7 cellular contexts compared by ENCODE assay signal in the genomic region with DNA sequence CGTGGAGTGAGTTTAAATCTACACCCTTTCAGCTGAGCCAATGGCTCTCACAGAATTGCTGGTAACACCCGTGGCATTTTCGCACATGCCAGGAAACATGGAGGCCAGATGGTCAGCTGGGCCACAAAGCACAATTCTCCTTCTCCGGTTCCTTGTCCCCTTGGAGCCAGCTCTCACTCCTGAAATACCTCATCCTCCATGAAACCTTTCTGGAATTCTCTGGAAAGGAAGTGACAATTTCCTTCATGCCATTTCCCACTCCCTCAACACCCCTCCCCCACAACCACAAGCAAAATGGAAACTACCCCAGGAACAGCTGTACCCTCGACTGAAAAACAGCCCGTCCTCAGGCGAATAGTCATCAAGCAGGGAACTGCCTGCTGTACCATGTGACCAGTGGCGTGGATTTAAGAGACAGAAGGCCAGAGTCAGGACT. TPM values are rescaled to one million over a fixed set of nuclear protein-coding genes. Genes with fewer than 3 reads are reported as not detected.
A peak's percentile ranks its signal among the peaks of the same experiment; 100 is the strongest.
DNase-seq lines count a peak whose midpoint lies in the region; ATAC-seq, FAIRE-seq and TF ChIP-seq lines count a peak whose summit lies in the region.

No MANE protein-coding gene starts in this region.

- no peaks in the 10 kb centered on the region for H3K36me3 ChIP-seq in effector memory CD4-positive, alpha-beta T cell (ENCODE audit: control insufficient read depth, insufficient read depth, low read length)
- no peaks in the 10 kb centered on the region for H3K36me3 ChIP-seq in skeletal muscle tissue (ENCODE audit: control insufficient read depth in 3 of 3, insufficient read depth in 3 of 3, low read length in 3 of 3)
- peaks cover 0 to 2% of the 10 kb centered on the region in 2 donors for H3K36me3 ChIP-seq in small intestine (ENCODE audit: control insufficient read depth in 2 of 2, insufficient read depth in 2 of 2, low read length in 2 of 2)

- H3K27me3 ChIP-seq in effector memory CD4-positive, alpha-beta T cell (replicated peaks; ENCODE audit: control insufficient read depth, insufficient read depth, low read length, poor library complexity, severe bottlenecking) = no peaks in the 10 kb centered on the region
- no peaks in the 10 kb centered on the region for H3K27me3 ChIP-seq in skeletal muscle tissue (ENCODE audit: control insufficient read depth in 3 of 3, insufficient read depth in 3 of 3, low read length in 3 of 3)
- H3K27me3 ChIP-seq in small intestine (ENCODE audit: control insufficient read depth in 2 of 2, insufficient read depth in 2 of 2, low read length in 2 of 2) = no peaks in the 10 kb centered on the region

- TF ChIP-seq CTCF in GM12865 (IDR thresholded peaks at IDR 0.05; ENCODE audit: insufficient read depth, low read depth, low read length, missing control alignments) (no peak), NB4 (IDR thresholded peaks at IDR 0.05; ENCODE audit: low read depth, low read length) (no peak)

- DNase-seq in GM12865 (ENCODE audit: low read depth) (peak; percentile 84), NB4 (ENCODE audit: low read depth) (peak; percentile 45), HuH-7 (ENCODE audit: low spot score) (no peak), small intestine (no peak)
- DNase-seq in effector memory CD4-positive, alpha-beta T cell = no peak

- no peak for ATAC-seq in HG03097 (IDR thresholded peaks at IDR 0.05; ENCODE audit: low FRiP score, unreplicated experiment)

- H3K27ac ChIP-seq in effector memory CD4-positive, alpha-beta T cell (ENCODE audit: insufficient read depth, low read length, poor library complexity, severe bottlenecking) = peak overlapping the region; percentile 61
- H3K27ac ChIP-seq in skeletal muscle tissue (ENCODE audit: low read depth, low read length) = peak overlapping the region; percentile 56
- peak overlapping the region in 1 of 2 donors; percentile 77 for H3K27ac ChIP-seq in small intestine (ENCODE audit: low read depth in 1 of 2, low read length in 1 of 2)

- H3K9ac ChIP-seq in skeletal muscle tissue (ENCODE audit: low read depth in 1 of 3, low read length in 3 of 3) = no peak overlapping the region

- 48 to 85% (median 57%) methylated on average over 8 of the region's 8 CpGs for WGBS in small intestine, 3 donors

- TF ChIP-seq POLR2A in NB4 (IDR thresholded peaks at IDR 0.05; ENCODE audit: extremely low read depth, insufficient read length) = no peak

- peaks cover 56% of the 10 kb centered on the region for H3K4me1 ChIP-seq in effector memory CD4-positive, alpha-beta T cell (ENCODE audit: control insufficient read depth, insufficient read depth, low read length, poor library complexity, severe bottlenecking)
- H3K4me1 ChIP-seq in skeletal muscle tissue (ENCODE audit: control insufficient read depth in 3 of 3, insufficient read depth in 3 of 3, low read length in 3 of 3) (peaks cover 15 to 24% (median 19%) of the 10 kb centered on the region in 3 donors), small intestine (ENCODE audit: control insufficient read depth in 2 of 2, insufficient read depth in 1 of 2, low read depth in 1 of 2, low read length in 1 of 2) (peaks cover 0 to 3% of the 10 kb centered on the region in 2 donors)

- peak overlapping the region; percentile 64 for H3K4me3 ChIP-seq in GM12865 (ENCODE audit: low read depth, low read length)
- peak overlapping the region; percentile 59 for H3K4me3 ChIP-seq in NB4 (ENCODE audit: low read depth, low read length)
- H3K4me3 ChIP-seq in effector memory CD4-positive, alpha-beta T cell (ENCODE audit: insufficient read depth, low read depth, low read length, poor library complexity, severe bottlenecking) = peak overlapping the region; percentile 45
- no peak overlapping the region for H3K4me3 ChIP-seq in skeletal muscle tissue (ENCODE audit: low read length in 3 of 3)
- H3K4me3 ChIP-seq in small intestine (ENCODE audit: low read depth in 1 of 2, low read length in 2 of 2) = no peak overlapping the region

- H3K9me3 ChIP-seq in effector memory CD4-positive, alpha-beta T cell (ENCODE audit: control insufficient read depth, low read length) = no peaks in the 10 kb centered on the region
- H3K9me3 ChIP-seq in skeletal muscle tissue (ENCODE audit: control insufficient read depth in 3 of 3, low read length in 3 of 3) (no peaks in the 10 kb centered on the region), small intestine (ENCODE audit: control insufficient read depth, low read depth) (no peaks in the 10 kb centered on the region)

- FAIRE-seq in small intestine (lab: Jason Lieb, UNC) = no peak

RNA-seq across cellular contexts. Expression of a gene that starts 24.7 kb away (rescaled TPM):
- total RNA-seq in skeletal muscle tissue = 5.7 TPM
- 10 to 100 TPM; 10.4 to 13.8 (median 13.6) TPM for polyA plus RNA-seq in small intestine

Comparison
In these comparisons a context has a peak if more than half of its experiments do, and no peak if none do; other contexts are left out.
1. DNase-seq: peak in GM12865 (single experiment) and NB4 (single experiment); none in effector memory CD4-positive, alpha-beta T cell (0 of 3), HuH-7 (single experiment) and small intestine (single experiment).
2. H3K4me3 ChIP-seq: peak in GM12865 (single experiment), NB4 (single experiment) and effector memory CD4-positive, alpha-beta T cell (single experiment); none in skeletal muscle tissue (0 of 3) and small intestine (0 of 2).